9 cellular contexts compared by ENCODE assay signal in genomic region chr14:61388976-61389576, GRCh38.
DNase-seq lines count a peak whose midpoint lies in the region; ATAC-seq and TF ChIP-seq lines count a peak whose summit lies in the region.
"Had no signal": no experiment of that assay in that cellular context is flagged by ENCODE, and none has a peak within 500 bp of the region (broad histone marks: within the 10 kb centered on the region; RNA-seq: fewer than 3 reads in every experiment).

No MANE protein-coding gene starts in this region.

- peaks cover 4 to 39% of the 10 kb centered on the region in 2 experiments for H3K27me3 ChIP-seq in mesenchymal stem cell (ENCODE audit: control insufficient read depth in 1 of 2, insufficient read depth in 1 of 2, low read length in 2 of 2)

- no peaks in the 10 kb centered on the region for H3K9me3 ChIP-seq in mesenchymal stem cell (ENCODE audit: control insufficient read depth, low read length)

- H2BK120ac ChIP-seq in mesenchymal stem cell (ENCODE audit: low read depth, low read length): no peak overlapping the region

- H3K4me3 ChIP-seq in AG10803 (ENCODE audit: low read length) (no peak overlapping the region), mesenchymal stem cell (ENCODE audit: insufficient read depth in 1 of 2, low read depth in 1 of 2, low read length in 2 of 2) (no peak overlapping the region)

- H2AFZ ChIP-seq in mesenchymal stem cell (ENCODE audit: low read depth, low read length): no peak overlapping the region

- no peak overlapping the region for H3K27ac Mint-ChIP-seq in activated CD8-positive, alpha-beta T cell treated with anti-CD3 and anti-CD28 coated beads, Interleukin-2, amount 10 ng/mL, durations not matched to agents 7 days and 5 days

- H3K27me3 Mint-ChIP-seq in activated CD8-positive, alpha-beta T cell treated with anti-CD3 and anti-CD28 coated beads, Interleukin-2, amount 10 ng/mL, durations not matched to agents 7 days and 5 days (ENCODE audit: low read depth): no peaks in the 10 kb centered on the region

- no peaks in the 10 kb centered on the region for H3K79me1 ChIP-seq in mesenchymal stem cell (replicated peaks; ENCODE audit: low read length, poor library complexity, severe bottlenecking)

- H4K91ac ChIP-seq in mesenchymal stem cell (ENCODE audit: low read length): no peak overlapping the region

- no peaks in the 10 kb centered on the region for H3K9me3 Mint-ChIP-seq in activated CD8-positive, alpha-beta T cell treated with anti-CD3 and anti-CD28 coated beads, Interleukin-2, amount 10 ng/mL, durations not matched to agents 7 days and 5 days (ENCODE audit: insufficient read depth)

- no peak overlapping the region for H2BK5ac ChIP-seq in mesenchymal stem cell (ENCODE audit: low read depth, low read length, poor library complexity, severe bottlenecking)

- H3K18ac ChIP-seq in mesenchymal stem cell (ENCODE audit: low read depth in 1 of 2, low read length in 2 of 2): no peak overlapping the region

- no peak overlapping the region for H4K8ac ChIP-seq in mesenchymal stem cell (ENCODE audit: low read length)

- no peak overlapping the region for H2AK5ac ChIP-seq in mesenchymal stem cell (ENCODE audit: low read length, severe bottlenecking)

- H2BK12ac ChIP-seq in mesenchymal stem cell (ENCODE audit: low read length in 2 of 2): no peak overlapping the region

- H3K36me3 Mint-ChIP-seq in activated CD8-positive, alpha-beta T cell treated with anti-CD3 and anti-CD28 coated beads, Interleukin-2, amount 10 ng/mL, durations not matched to agents 7 days and 5 days (ENCODE audit: low read depth): peaks cover 43% of the 10 kb centered on the region

- H3K23ac ChIP-seq in mesenchymal stem cell (ENCODE audit: low read length in 2 of 2): no peak overlapping the region

- no peak overlapping the region for H3K4me2 ChIP-seq in mesenchymal stem cell (ENCODE audit: low read length, poor library complexity, severe bottlenecking)

- H3K36me3 ChIP-seq in mesenchymal stem cell (ENCODE audit: control insufficient read depth in 1 of 2, insufficient read depth in 2 of 2, low read depth in 1 of 2, low read length in 2 of 2): no peaks in the 10 kb centered on the region

- ATAC-seq in activated CD8-positive, alpha-beta T cell treated with anti-CD3 and anti-CD28 coated beads, Interleukin-2, amount 10 ng/mL, durations not matched to agents 7 days and 5 days: no peak

- WGBS in mesenchymal stem cell: 46% methylated on average over 5 of the region's 5 CpGs

- no peak overlapping the region for H3K9ac ChIP-seq in mesenchymal stem cell (ENCODE audit: low read length)

- no peaks in the 10 kb centered on the region for H3K4me1 Mint-ChIP-seq in activated CD8-positive, alpha-beta T cell treated with anti-CD3 and anti-CD28 coated beads, Interleukin-2, amount 10 ng/mL, durations not matched to agents 7 days and 5 days (ENCODE audit: low read depth)

- POLR2A ChIA-PET in activated CD8-positive, alpha-beta T cell treated with anti-CD3 and anti-CD28 coated beads, Interleukin-2, amount 10 ng/mL, durations not matched to agents 7 days and 5 days (lab: Charles Lee): interaction anchor here (0.5 to 4.6 kb wide), 15 partner anchors 8 to 66 kb away, joined by 3 to 37 read pairs (median 6); partner anchors contain the start of gene PRKCH

- no peak overlapping the region for H3K4me3 Mint-ChIP-seq in activated CD8-positive, alpha-beta T cell treated with anti-CD3 and anti-CD28 coated beads, Interleukin-2, amount 10 ng/mL, durations not matched to agents 7 days and 5 days

- no peak for TF ChIP-seq CTCF in AG10803 (conservative IDR thresholded peaks at IDR 0.05; ENCODE audit: low read length)

- no peak overlapping the region for H2BK15ac ChIP-seq in mesenchymal stem cell (ENCODE audit: low read depth, poor library complexity, severe bottlenecking)

- H3K14ac ChIP-seq in mesenchymal stem cell (ENCODE audit: low read length in 2 of 2): no peak overlapping the region

- H3K4ac ChIP-seq in mesenchymal stem cell (ENCODE audit: low read depth in 1 of 2, low read length in 2 of 2): no peak overlapping the region

- CTCF ChIA-PET in activated CD8-positive, alpha-beta T cell treated with anti-CD3 and anti-CD28 coated beads, Interleukin-2, amount 10 ng/mL, durations not matched to agents 7 days and 5 days (lab: Charles Lee): interaction anchor here (0.7 to 4.7 kb wide), 20 partner anchors 9 to 82 kb away, joined by 3 to 32 read pairs (median 3); partner anchors contain the start of gene PRKCH

- DNase-seq in AG10803 (ENCODE audit: low read depth) (peak; percentile 1), H4 (ENCODE audit: low spot score) (peak; percentile 11), mesenchymal stem cell (peak; percentile 6), DMS 273 treated with DMSO at 0.1 percent for 48 hours (lab: John Stamatoyannopoulos, UW) (no peak), DMS79 treated with DMSO at 0.1 percent for 48 hours (lab: John Stamatoyannopoulos, UW) (no peak), mucosa of gallbladder (ENCODE audit: low spot score) (no peak)
- DNase-seq in activated CD8-positive, alpha-beta T cell treated with anti-CD3 and anti-CD28 coated beads, Interleukin-2, amount 10 ng/mL, durations not matched to agents 7 days and 5 days: peak; percentile 32
- no peak for DNase-seq in effector CD8-positive, alpha-beta T cell (lab: John Stamatoyannopoulos, UW)

- H3K27ac ChIP-seq in mesenchymal stem cell (ENCODE audit: low read length, poor library complexity, severe bottlenecking): no peak overlapping the region
- H3K27ac ChIP-seq: HL-60 had no signal

- H3K4me1 ChIP-seq in mesenchymal stem cell (ENCODE audit: control insufficient read depth, insufficient read depth, low read depth, low read length): peaks cover 1% of the 10 kb centered on the region

Comparison
In these comparisons a context has a peak if more than half of its experiments do, and no peak if none do; other contexts are left out.
1. DNase-seq: peak in AG10803 (single experiment), H4 (single experiment), activated CD8-positive, alpha-beta T cell treated with anti-CD3 and anti-CD28 coated beads, Interleukin-2, amount 10 ng/mL, durations not matched to agents 7 days and 5 days (single experiment) and mesenchymal stem cell (single experiment); none in DMS 273 treated with DMSO at 0.1 percent for 48 hours (single experiment), DMS79 treated with DMSO at 0.1 percent for 48 hours (single experiment), mucosa of gallbladder (single experiment) and effector CD8-positive, alpha-beta T cell (single experiment).